29 cellular contexts compared by ENCODE assay signal in genomic region chr4:6573551-6573950, GRCh38. TPM values are rescaled to one million over a fixed set of nuclear protein-coding genes. Genes with fewer than 3 reads are reported as not detected.
A peak's percentile ranks its signal among the peaks of the same experiment; 100 is the strongest.
DNase-seq lines count a peak whose midpoint lies in the region; ATAC-seq and TF ChIP-seq lines count a peak whose summit lies in the region.
"Had no signal": no experiment of that assay in that cellular context is flagged by ENCODE, and none has a peak within 500 bp of the region (broad histone marks: within the 10 kb centered on the region; RNA-seq: fewer than 3 reads in every experiment).

No MANE protein-coding gene starts in this region.

- WGBS in IMR-90 (ENCODE audit: extremely low coverage in 2 of 2, insufficient read length in 1 of 2), 2 experiments, result no CpG with 5 or more reads among the region's 6 CpGs

- no peak overlapping the region for H3K4me3 ChIP-seq in IMR-90 (ENCODE audit: insufficient read depth, low read depth, low read length)
- H3K4me3 ChIP-seq: cardiac muscle cell, lower lobe of right lung, MG63 had no signal

- H3K14ac ChIP-seq in IMR-90 (replicated peaks; ENCODE audit: low read depth, low read length), result no peak overlapping the region

- H3K18ac ChIP-seq in IMR-90 (ENCODE audit: low read depth, low read length), result no peak overlapping the region

- peaks cover 14% of the 10 kb centered on the region for H3K27me3 ChIP-seq in IMR-90 (ENCODE audit: control insufficient read depth, insufficient read depth, low read length)
- H3K27me3 ChIP-seq: ascending aorta, esophagus muscularis mucosa, heart left ventricle, MG63, transverse colon had no signal

- no peaks in the 10 kb centered on the region for H3K27me3 Mint-ChIP-seq in activated CD4-positive, alpha-beta T cell treated with anti-CD3 and anti-CD28 coated beads, Interleukin-2, amount 10 ng/mL, durations not matched to agents 7 days and 5 days
- no peaks in the 10 kb centered on the region for H3K27me3 Mint-ChIP-seq in activated T-helper 17 cell treated with anti-CD3 and anti-CD28 coated beads, Interleukin-2, amount 50 U/mL, for 72 hours
- H3K27me3 Mint-ChIP-seq in neural crest cell (ENCODE audit: low read depth), result peaks cover 48% of the 10 kb centered on the region
- H3K27me3 Mint-ChIP-seq: activated naive CD8-positive, alpha-beta T cell treated with anti-CD3 and anti-CD28 coated beads, Interleukin-2, amount 10 ng/mL, durations not matched to agents 7 days and 5 days had no signal

- H3K4me2 ChIP-seq in IMR-90 (ENCODE audit: low read depth, low read length), result no peak overlapping the region

- H3K4me3 Mint-ChIP-seq in activated CD4-positive, alpha-beta T cell treated with anti-CD3 and anti-CD28 coated beads, Interleukin-2, amount 10 ng/mL, durations not matched to agents 7 days and 5 days, result peak overlapping the region; percentile 85
- peak overlapping the region; percentile 84 for H3K4me3 Mint-ChIP-seq in activated T-helper 17 cell treated with anti-CD3 and anti-CD28 coated beads, Interleukin-2, amount 50 U/mL, for 72 hours
- peak overlapping the region; percentile 89 for H3K4me3 Mint-ChIP-seq in neural crest cell

- no peaks in the 10 kb centered on the region for H4K20me1 ChIP-seq in IMR-90 (ENCODE audit: insufficient read depth, low read length)

- dilution Hi-C loops in IMR-90 (cut with HindIII; ENCODE audit: low sequenced_read_pairs, unreplicated experiment), result no loop called here

- H3K27ac Mint-ChIP-seq in activated CD4-positive, alpha-beta T cell treated with anti-CD3 and anti-CD28 coated beads, Interleukin-2, amount 10 ng/mL, durations not matched to agents 7 days and 5 days, result no peak overlapping the region
- H3K27ac Mint-ChIP-seq in activated T-helper 17 cell treated with anti-CD3 and anti-CD28 coated beads, Interleukin-2, amount 50 U/mL, for 72 hours, result no peak overlapping the region
- no peak overlapping the region for H3K27ac Mint-ChIP-seq in neural crest cell (ENCODE audit: unreplicated experiment)
- H3K27ac Mint-ChIP-seq: activated naive CD8-positive, alpha-beta T cell treated with anti-CD3 and anti-CD28 coated beads, Interleukin-2, amount 10 ng/mL, durations not matched to agents 7 days and 5 days; dendritic cell treated with granulocyte-macrophage colony-stimulating factor and Interleukin-4, amounts not matched to agents 40 ng/mL and 50 ng/mL, for 4 days; H9 had no signal

- H2AK9ac ChIP-seq in IMR-90 (replicated peaks; ENCODE audit: low read depth, low read length, poor library complexity), result no peak overlapping the region

- no peak overlapping the region for H4K5ac ChIP-seq in IMR-90 (ENCODE audit: low read depth, low read length)

- H3K9me3 Mint-ChIP-seq in activated CD4-positive, alpha-beta T cell treated with anti-CD3 and anti-CD28 coated beads, Interleukin-2, amount 10 ng/mL, durations not matched to agents 7 days and 5 days, result peaks cover 3% of the 10 kb centered on the region
- H3K9me3 Mint-ChIP-seq in activated T-helper 17 cell treated with anti-CD3 and anti-CD28 coated beads, Interleukin-2, amount 50 U/mL, for 72 hours, result no peaks in the 10 kb centered on the region
- no peaks in the 10 kb centered on the region for H3K9me3 Mint-ChIP-seq in neural crest cell
- H3K9me3 Mint-ChIP-seq: activated naive CD8-positive, alpha-beta T cell treated with anti-CD3 and anti-CD28 coated beads, Interleukin-2, amount 10 ng/mL, durations not matched to agents 7 days and 5 days; H9 had no signal

- POLR2A ChIA-PET in activated CD4-positive, alpha-beta T cell treated with anti-CD3 and anti-CD28 coated beads, Interleukin-2, amount 10 ng/mL, durations not matched to agents 7 days and 5 days (lab: Charles Lee), result no interaction called here
- POLR2A ChIA-PET in IMR-90 (lab: Charles Lee; ENCODE audit: unreplicated experiment), result no interaction called here

- H4K8ac ChIP-seq in IMR-90 (ENCODE audit: low read depth in 2 of 2, low read length in 2 of 2), result no peak overlapping the region

- no peak for DNase-seq in activated CD4-positive, alpha-beta T cell treated with anti-CD3 and anti-CD28 coated beads, Interleukin-2, amount 10 ng/mL, durations not matched to agents 7 days and 5 days
- no peak for DNase-seq in activated CD4-positive, alpha-beta T cell treated with anti-CD3 and anti-CD28 coated beads for 1 hour
- DNase-seq in IMR-90, result no peak
- DNase-seq in neural crest cell (ENCODE audit: low read depth, low spot score), result no peak
- DNase-seq: activated CD4-positive, alpha-beta T cell treated with anti-CD3 and anti-CD28 coated beads, Interleukin-2, amount 50 U/mL, for 4 hours; activated naive CD8-positive, alpha-beta T cell treated with anti-CD3 and anti-CD28 coated beads, Interleukin-2, amount 10 ng/mL, durations not matched to agents 7 days and 5 days; Caco-2; DMS79 treated with DMSO at 0.1 percent for 48 hours; foreskin keratinocyte; H9; KG1; kidney glomerular epithelial cell; lower lobe of right lung; MG63; NCI-H510A; NK-92 treated with Interleukin-12 subunit alpha and Interleukin-12 subunit beta, amount 100 ng/mL, for 24 hours; nucleus accumbens; SHP77 treated with DMSO at 0.1 percent for 48 hours; T-helper 9 cell; transverse colon had no signal

- H2AK5ac ChIP-seq in IMR-90 (ENCODE audit: low read depth, low read length), result 0 out of 2 replicates have a peak overlapping the region, but pooled peaks have one; percentile 1

- H2BK20ac ChIP-seq in IMR-90 (ENCODE audit: low read depth, low read length), result no peak overlapping the region

- in situ Hi-C loops in IMR-90 (cut with MboI; ENCODE audit: low sequenced_read_pairs), result no loop called here

- no peak overlapping the region for H3K56ac ChIP-seq in IMR-90 (ENCODE audit: extremely low read depth, insufficient read depth, low read length)

- intact Hi-C loops in IMR-90 (cut with micrococcal nuclease), result no loop called here

- H2BK120ac ChIP-seq in IMR-90 (ENCODE audit: low read depth, low read length), result no peak overlapping the region

- no peak overlapping the region for H3K4ac ChIP-seq in IMR-90 (ENCODE audit: low read depth, low read length)

- peaks cover 12% of the 10 kb centered on the region for H3K4me1 Mint-ChIP-seq in activated CD4-positive, alpha-beta T cell treated with anti-CD3 and anti-CD28 coated beads, Interleukin-2, amount 10 ng/mL, durations not matched to agents 7 days and 5 days
- no peaks in the 10 kb centered on the region for H3K4me1 Mint-ChIP-seq in activated T-helper 17 cell treated with anti-CD3 and anti-CD28 coated beads, Interleukin-2, amount 50 U/mL, for 72 hours
- H3K4me1 Mint-ChIP-seq in neural crest cell, result no peaks in the 10 kb centered on the region

- no peak overlapping the region for H4K91ac ChIP-seq in IMR-90 (ENCODE audit: insufficient read depth, low read depth, low read length)

- H3K27ac ChIP-seq in IMR-90 (ENCODE audit: insufficient read depth, low read length), result no peak overlapping the region
- H3K27ac ChIP-seq: cardiac muscle cell, foreskin keratinocyte, heart left ventricle, lower lobe of right lung, transverse colon had no signal

- H3K9me3 ChIP-seq in IMR-90 (ENCODE audit: control insufficient read depth, insufficient read depth, low read length), result peaks cover 6% of the 10 kb centered on the region
- H3K9me3 ChIP-seq: ascending aorta, Caco-2, esophagus muscularis mucosa, lower lobe of right lung, MG63, transverse colon had no signal

- H3K36me3 Mint-ChIP-seq in activated CD4-positive, alpha-beta T cell treated with anti-CD3 and anti-CD28 coated beads, Interleukin-2, amount 10 ng/mL, durations not matched to agents 7 days and 5 days (ENCODE audit: low read depth), result peaks cover 12% of the 10 kb centered on the region
- peaks cover 16% of the 10 kb centered on the region for H3K36me3 Mint-ChIP-seq in activated T-helper 17 cell treated with anti-CD3 and anti-CD28 coated beads, Interleukin-2, amount 50 U/mL, for 72 hours (ENCODE audit: low read depth)
- peaks cover 2% of the 10 kb centered on the region for H3K36me3 Mint-ChIP-seq in neural crest cell (ENCODE audit: low read depth)

- H3K36me3 ChIP-seq in IMR-90 (ENCODE audit: control insufficient read depth, insufficient read depth, low read length), result peaks cover 8% of the 10 kb centered on the region
- H3K36me3 ChIP-seq: cardiac muscle cell, MG63 had no signal

- no peak for TF ChIP-seq POLR2A in IMR-90 (IDR thresholded peaks at IDR 0.05; ENCODE audit: low read depth, low read length)

- no peaks in the 10 kb centered on the region; the same call in 1 of the 2 replicates for H3K9me1 ChIP-seq in IMR-90 (ENCODE audit: insufficient read depth, low read length)

- TF ChIP-seq CTCF in IMR-90 (conservative IDR thresholded peaks at IDR 0.05; ENCODE audit: low read depth, low read length), result no peak
- TF ChIP-seq CTCF in neural crest cell (conservative IDR thresholded peaks at IDR 0.05), result no peak

- CTCF ChIA-PET in activated CD4-positive, alpha-beta T cell treated with anti-CD3 and anti-CD28 coated beads, Interleukin-2, amount 10 ng/mL, durations not matched to agents 7 days and 5 days (lab: Charles Lee), result interaction anchor here (0.6 to 1.1 kb wide), 4 partner anchors 12 to 706 kb away, joined by 3 read pairs; no protein-coding TSS in a partner anchor
- CTCF ChIA-PET in IMR-90 (lab: Yijun Ruan, JAX), result no interaction called here

- H2BK15ac ChIP-seq in IMR-90 (ENCODE audit: low read depth, low read length), result no peak overlapping the region

- no peak for ATAC-seq in IMR-90 (ENCODE audit: low read depth)
- ATAC-seq in activated T-helper 17 cell treated with anti-CD3 and anti-CD28 coated beads, Interleukin-2, amount 50 U/mL, for 72 hours (replicated peaks), result no peak
- no peak for ATAC-seq in GM18873 (IDR thresholded peaks at IDR 0.05; ENCODE audit: low FRiP score, unreplicated experiment)
- ATAC-seq in GM21423 (IDR thresholded peaks at IDR 0.05; ENCODE audit: unreplicated experiment), result no peak
- no peak for ATAC-seq in HG02642 (IDR thresholded peaks at IDR 0.05; ENCODE audit: poor library complexity, unreplicated experiment)
- ATAC-seq: foreskin keratinocyte, heart left ventricle, lower lobe of right lung had no signal

- TF ChIP-seq RAD21 in IMR-90 (IDR thresholded peaks at IDR 0.05; ENCODE audit: low read length), result no peak

- peaks cover 0 to 13% of the 10 kb centered on the region in 2 experiments; a peak in 2 of 4 replicates for H3K79me1 ChIP-seq in IMR-90 (ENCODE audit: low read depth in 1 of 2, low read length in 2 of 2)

- H2BK5ac ChIP-seq in IMR-90 (ENCODE audit: low read depth, low read length, poor library complexity, severe bottlenecking), result no peak overlapping the region

- no peak overlapping the region for H3K23ac ChIP-seq in IMR-90 (ENCODE audit: low read depth, low read length)

- peak overlapping the region; percentile 43 for H2AFZ ChIP-seq in IMR-90 (replicated peaks; ENCODE audit: low read length, poor library complexity)

- H3K9ac ChIP-seq in IMR-90 (ENCODE audit: low read depth, low read length), result no peak overlapping the region

- no TSS peak for BruUV-seq in IMR-90 (replicated peaks; lab: Mats Ljungman, UMichigan)

- H3K4me1 ChIP-seq in IMR-90 (ENCODE audit: control insufficient read depth, insufficient read depth, low read length), result peaks cover 11% of the 10 kb centered on the region; the same call in 1 of the 2 replicates

RNA-seq across cellular contexts. Expression of gene MAN2B2, which starts 1.4 kb away (rescaled TPM):
- 10 to 100 TPM; 36.1 to 36.7 TPM for total RNA-seq in activated CD4-positive, alpha-beta T cell treated with anti-CD3 and anti-CD28 coated beads, Interleukin-2, amount 10 ng/mL, durations not matched to agents 7 days and 5 days
- total RNA-seq in IMR-90 (2012; rRNA removed) (11.9 and 13.4 TPM in 2 replicates), neural crest cell (9.4 and 9.8 TPM in 2 replicates)
- 33.8 and 34.1 TPM in 2 replicates for polyA plus RNA-seq in IMR-90 (2012; rRNA removed)
- polyA plus RNA-seq in IMR-90 (2012; cell fraction: cytosol; rRNA removed), result 28.6 and 52.3 TPM in 2 replicates
- 24.9 and 43.8 TPM in 2 replicates for polyA plus RNA-seq in IMR-90 (2012; cell fraction: nucleus; rRNA removed; ENCODE audit: low replicate concordance)
- 10 to 100 TPM; 19.5 to 20.3 TPM for total RNA-seq in activated T-helper 17 cell treated with anti-CD3 and anti-CD28 coated beads, Interleukin-2, amount 50 U/mL, for 72 hours
